Comparison of ENCODE assay signal across 1 cellular context in the genomic region with DNA sequence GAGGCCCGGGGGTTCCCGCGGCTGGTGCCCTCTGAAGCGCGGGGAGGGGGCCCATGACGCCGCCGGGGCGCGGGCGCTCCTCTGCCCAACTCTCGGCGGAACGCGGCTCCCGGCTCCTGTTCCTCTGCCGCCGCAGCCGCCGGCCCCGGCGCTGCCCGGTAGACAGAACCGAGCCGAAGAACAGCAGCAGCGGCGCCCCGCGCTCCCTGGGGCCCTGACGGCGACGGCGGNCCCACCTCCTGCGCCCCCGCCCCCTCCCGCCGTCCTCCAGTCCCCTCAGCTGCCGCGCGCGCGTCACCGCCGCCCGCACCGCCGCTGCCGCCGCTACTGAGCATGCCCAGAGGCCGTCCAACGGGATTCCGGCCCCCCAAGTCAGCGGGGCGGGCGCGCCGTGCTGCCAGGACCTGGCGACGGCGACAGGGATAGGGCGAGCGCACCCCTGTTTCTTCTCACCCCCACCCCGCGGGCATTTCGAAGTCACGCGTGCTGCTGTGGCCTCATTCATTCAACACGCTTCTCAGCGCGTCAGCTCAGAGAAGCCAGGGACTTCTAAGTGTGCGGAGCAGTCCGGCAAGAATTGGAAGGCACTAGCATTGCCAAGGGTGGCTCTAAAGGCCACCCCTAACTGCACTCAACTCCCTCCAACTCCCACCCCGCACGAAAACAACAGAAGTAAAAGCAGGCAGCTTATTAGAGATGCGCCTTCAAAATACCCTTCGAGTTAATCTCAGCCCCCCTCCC.
TF ChIP-seq lines count a peak whose summit lies in the region.

A gene (minus strand): TSS at position 182 of the 741 bp plus-strand sequence. CDS start 283 bp downstream, outside the sequence.

TF ChIP-seq in HepG2, 621 proteins besides CTCF, POLR2A, EP300 and RAD21 (continued from another document):
- TF ChIP-seq, protein P1, sequence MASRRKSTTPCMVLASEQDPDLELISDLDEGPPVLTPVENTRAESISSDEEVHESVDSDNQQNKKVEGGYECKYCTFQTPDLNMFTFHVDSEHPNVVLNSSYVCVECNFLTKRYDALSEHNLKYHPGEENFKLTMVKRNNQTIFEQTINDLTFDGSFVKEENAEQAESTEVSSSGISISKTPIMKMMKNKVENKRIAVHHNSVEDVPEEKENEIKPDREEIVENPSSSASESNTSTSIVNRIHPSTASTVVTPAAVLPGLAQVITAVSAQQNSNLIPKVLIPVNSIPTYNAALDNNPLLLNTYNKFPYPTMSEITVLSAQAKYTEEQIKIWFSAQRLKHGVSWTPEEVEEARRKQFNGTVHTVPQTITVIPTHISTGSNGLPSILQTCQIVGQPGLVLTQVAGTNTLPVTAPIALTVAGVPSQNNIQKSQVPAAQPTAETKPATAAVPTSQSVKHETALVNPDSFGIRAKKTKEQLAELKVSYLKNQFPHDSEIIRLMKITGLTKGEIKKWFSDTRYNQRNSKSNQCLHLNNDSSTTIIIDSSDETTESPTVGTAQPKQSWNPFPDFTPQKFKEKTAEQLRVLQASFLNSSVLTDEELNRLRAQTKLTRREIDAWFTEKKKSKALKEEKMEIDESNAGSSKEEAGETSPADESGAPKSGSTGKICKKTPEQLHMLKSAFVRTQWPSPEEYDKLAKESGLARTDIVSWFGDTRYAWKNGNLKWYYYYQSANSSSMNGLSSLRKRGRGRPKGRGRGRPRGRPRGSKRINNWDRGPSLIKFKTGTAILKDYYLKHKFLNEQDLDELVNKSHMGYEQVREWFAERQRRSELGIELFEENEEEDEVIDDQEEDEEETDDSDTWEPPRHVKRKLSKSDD (CRISPR knock-in tag; IDR thresholded peaks at IDR 0.05; ENCODE audit: low read depth): peak; percentile 57; the same call in 1 of the 2 replicates
- TF ChIP-seq ZNF724P (CRISPR knock-in tag; IDR thresholded peaks at IDR 0.05; ENCODE audit: borderline replicate concordance) (peak; percentile 66; the same call in 1 of the 2 replicates), ZNF260 (CRISPR knock-in tag; IDR thresholded peaks at IDR 0.05; ENCODE audit: borderline replicate concordance, low read depth) (no peak), HOXA3 (CRISPR knock-in tag; IDR thresholded peaks at IDR 0.05) (peak; percentile 52), POLR2AphosphoS5 (IDR thresholded peaks at IDR 0.05; ENCODE audit: low read depth, low read length) (peak; percentile 53), SP2 (CRISPR knock-in tag; IDR thresholded peaks at IDR 0.05) (peak; percentile 69), THAP11 (CRISPR knock-in tag; IDR thresholded peaks at IDR 0.05) (peak; percentile 49), NFYC (CRISPR knock-in tag; IDR thresholded peaks at IDR 0.05) (peak; percentile 70), ZNF781 (CRISPR knock-in tag; IDR thresholded peaks at IDR 0.05; ENCODE audit: borderline replicate concordance, not compliant biosample characterization) (peak; percentile 92), SALL1 (CRISPR knock-in tag; IDR thresholded peaks at IDR 0.05) (peak; percentile 82; the same call in 1 of the 2 replicates), ZNF451 (CRISPR knock-in tag; IDR thresholded peaks at IDR 0.05) (0 out of 2 replicates have a peak, but pooled peaks have one; percentile 63), ELF1 (CRISPR knock-in tag; IDR thresholded peaks at IDR 0.05) (0 out of 2 replicates have a peak, but pooled peaks have one; percentile 23), NFIC (IDR thresholded peaks at IDR 0.05; ENCODE audit: low read length) (no peak), ZNF235 (CRISPR knock-in tag; IDR thresholded peaks at IDR 0.05; ENCODE audit: borderline replicate concordance) (peak; percentile 59), TEAD2 (CRISPR knock-in tag; IDR thresholded peaks at IDR 0.05) (0 out of 2 replicates have a peak, but pooled peaks have one; percentile 21), ZNF460 (CRISPR knock-in tag; IDR thresholded peaks at IDR 0.05; ENCODE audit: borderline replicate concordance) (no peak), ZNF709 (CRISPR knock-in tag; IDR thresholded peaks at IDR 0.05) (peak; percentile 75; the same call in 1 of the 2 replicates), RARA (CRISPR knock-in tag; IDR thresholded peaks at IDR 0.05) (no peak), ZMYM4 (CRISPR knock-in tag; IDR thresholded peaks at IDR 0.05) (peak; percentile 50; the same call in 1 of the 2 replicates), IRX3 (CRISPR knock-in tag; IDR thresholded peaks at IDR 0.05; ENCODE audit: borderline replicate concordance, low read depth) (0 out of 2 replicates have a peak, but pooled peaks have one; percentile 56), RNF2 (conservative IDR thresholded peaks at IDR 0.05; ENCODE audit: low read depth) (peak; percentile 61; the same call in 1 of the 2 replicates), AGO1 (IDR thresholded peaks at IDR 0.05; ENCODE audit: low read depth, low read length, poor library complexity, severe bottlenecking) (no peak), CCDC6 (CRISPR knock-in tag; IDR thresholded peaks at IDR 0.05) (peak; percentile 79)
- TF ChIP-seq, protein P2, sequence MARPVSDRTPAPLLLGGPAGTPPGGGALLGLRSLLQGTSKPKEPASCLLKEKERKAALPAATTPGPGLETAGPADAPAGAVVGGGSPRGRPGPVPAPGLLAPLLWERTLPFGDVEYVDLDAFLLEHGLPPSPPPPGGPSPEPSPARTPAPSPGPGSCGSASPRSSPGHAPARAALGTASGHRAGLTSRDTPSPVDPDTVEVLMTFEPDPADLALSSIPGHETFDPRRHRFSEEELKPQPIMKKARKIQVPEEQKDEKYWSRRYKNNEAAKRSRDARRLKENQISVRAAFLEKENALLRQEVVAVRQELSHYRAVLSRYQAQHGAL (CRISPR knock-in tag; IDR thresholded peaks at IDR 0.05; ENCODE audit: not compliant biosample characterization): no peak
- TF ChIP-seq, protein P3, sequence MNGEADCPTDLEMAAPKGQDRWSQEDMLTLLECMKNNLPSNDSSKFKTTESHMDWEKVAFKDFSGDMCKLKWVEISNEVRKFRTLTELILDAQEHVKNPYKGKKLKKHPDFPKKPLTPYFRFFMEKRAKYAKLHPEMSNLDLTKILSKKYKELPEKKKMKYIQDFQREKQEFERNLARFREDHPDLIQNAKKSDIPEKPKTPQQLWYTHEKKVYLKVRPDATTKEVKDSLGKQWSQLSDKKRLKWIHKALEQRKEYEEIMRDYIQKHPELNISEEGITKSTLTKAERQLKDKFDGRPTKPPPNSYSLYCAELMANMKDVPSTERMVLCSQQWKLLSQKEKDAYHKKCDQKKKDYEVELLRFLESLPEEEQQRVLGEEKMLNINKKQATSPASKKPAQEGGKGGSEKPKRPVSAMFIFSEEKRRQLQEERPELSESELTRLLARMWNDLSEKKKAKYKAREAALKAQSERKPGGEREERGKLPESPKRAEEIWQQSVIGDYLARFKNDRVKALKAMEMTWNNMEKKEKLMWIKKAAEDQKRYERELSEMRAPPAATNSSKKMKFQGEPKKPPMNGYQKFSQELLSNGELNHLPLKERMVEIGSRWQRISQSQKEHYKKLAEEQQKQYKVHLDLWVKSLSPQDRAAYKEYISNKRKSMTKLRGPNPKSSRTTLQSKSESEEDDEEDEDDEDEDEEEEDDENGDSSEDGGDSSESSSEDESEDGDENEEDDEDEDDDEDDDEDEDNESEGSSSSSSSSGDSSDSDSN (CRISPR knock-in tag; IDR thresholded peaks at IDR 0.05): peak; percentile 33; the same call in 1 of the 2 replicates
- TF ChIP-seq, protein P4, sequence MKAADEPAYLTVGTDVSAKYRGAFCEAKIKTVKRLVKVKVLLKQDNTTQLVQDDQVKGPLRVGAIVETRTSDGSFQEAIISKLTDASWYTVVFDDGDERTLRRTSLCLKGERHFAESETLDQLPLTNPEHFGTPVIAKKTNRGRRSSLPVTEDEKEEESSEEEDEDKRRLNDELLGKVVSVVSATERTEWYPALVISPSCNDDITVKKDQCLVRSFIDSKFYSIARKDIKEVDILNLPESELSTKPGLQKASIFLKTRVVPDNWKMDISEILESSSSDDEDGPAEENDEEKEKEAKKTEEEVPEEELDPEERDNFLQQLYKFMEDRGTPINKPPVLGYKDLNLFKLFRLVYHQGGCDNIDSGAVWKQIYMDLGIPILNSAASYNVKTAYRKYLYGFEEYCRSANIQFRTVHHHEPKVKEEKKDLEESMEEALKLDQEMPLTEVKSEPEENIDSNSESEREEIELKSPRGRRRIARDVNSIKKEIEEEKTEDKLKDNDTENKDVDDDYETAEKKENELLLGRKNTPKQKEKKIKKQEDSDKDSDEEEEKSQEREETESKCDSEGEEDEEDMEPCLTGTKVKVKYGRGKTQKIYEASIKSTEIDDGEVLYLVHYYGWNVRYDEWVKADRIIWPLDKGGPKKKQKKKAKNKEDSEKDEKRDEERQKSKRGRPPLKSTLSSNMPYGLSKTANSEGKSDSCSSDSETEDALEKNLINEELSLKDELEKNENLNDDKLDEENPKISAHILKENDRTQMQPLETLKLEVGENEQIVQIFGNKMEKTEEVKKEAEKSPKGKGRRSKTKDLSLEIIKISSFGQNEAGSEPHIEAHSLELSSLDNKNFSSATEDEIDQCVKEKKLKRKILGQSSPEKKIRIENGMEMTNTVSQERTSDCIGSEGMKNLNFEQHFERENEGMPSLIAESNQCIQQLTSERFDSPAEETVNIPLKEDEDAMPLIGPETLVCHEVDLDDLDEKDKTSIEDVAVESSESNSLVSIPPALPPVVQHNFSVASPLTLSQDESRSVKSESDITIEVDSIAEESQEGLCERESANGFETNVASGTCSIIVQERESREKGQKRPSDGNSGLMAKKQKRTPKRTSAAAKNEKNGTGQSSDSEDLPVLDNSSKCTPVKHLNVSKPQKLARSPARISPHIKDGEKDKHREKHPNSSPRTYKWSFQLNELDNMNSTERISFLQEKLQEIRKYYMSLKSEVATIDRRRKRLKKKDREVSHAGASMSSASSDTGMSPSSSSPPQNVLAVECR (CRISPR knock-in tag; IDR thresholded peaks at IDR 0.05; ENCODE audit: borderline replicate concordance): peak; percentile 74
- TF ChIP-seq, protein P5, sequence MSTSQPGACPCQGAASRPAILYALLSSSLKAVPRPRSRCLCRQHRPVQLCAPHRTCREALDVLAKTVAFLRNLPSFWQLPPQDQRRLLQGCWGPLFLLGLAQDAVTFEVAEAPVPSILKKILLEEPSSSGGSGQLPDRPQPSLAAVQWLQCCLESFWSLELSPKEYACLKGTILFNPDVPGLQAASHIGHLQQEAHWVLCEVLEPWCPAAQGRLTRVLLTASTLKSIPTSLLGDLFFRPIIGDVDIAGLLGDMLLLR (CRISPR knock-in tag; IDR thresholded peaks at IDR 0.05): peak; percentile 71
- TF ChIP-seq, protein P6, sequence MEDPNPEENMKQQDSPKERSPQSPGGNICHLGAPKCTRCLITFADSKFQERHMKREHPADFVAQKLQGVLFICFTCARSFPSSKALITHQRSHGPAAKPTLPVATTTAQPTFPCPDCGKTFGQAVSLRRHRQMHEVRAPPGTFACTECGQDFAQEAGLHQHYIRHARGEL (CRISPR knock-in tag; IDR thresholded peaks at IDR 0.05): peak; percentile 25; the same call in 1 of the 2 replicates
- TF ChIP-seq, protein P7, sequence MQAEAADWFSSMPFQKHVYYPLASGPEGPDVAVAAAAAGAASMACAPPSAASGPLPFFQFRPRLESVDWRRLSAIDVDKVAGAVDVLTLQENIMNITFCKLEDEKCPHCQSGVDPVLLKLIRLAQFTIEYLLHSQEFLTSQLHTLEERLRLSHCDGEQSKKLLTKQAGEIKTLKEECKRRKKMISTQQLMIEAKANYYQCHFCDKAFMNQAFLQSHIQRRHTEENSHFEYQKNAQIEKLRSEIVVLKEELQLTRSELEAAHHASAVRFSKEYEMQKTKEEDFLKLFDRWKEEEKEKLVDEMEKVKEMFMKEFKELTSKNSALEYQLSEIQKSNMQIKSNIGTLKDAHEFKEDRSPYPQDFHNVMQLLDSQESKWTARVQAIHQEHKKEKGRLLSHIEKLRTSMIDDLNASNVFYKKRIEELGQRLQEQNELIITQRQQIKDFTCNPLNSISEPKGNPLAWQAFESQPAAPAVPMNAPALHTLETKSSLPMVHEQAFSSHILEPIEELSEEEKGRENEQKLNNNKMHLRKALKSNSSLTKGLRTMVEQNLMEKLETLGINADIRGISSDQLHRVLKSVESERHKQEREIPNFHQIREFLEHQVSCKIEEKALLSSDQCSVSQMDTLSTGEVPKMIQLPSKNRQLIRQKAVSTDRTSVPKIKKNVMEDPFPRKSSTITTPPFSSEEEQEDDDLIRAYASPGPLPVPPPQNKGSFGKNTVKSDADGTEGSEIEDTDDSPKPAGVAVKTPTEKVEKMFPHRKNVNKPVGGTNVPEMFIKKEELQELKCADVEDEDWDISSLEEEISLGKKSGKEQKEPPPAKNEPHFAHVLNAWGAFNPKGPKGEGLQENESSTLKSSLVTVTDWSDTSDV (CRISPR knock-in tag; IDR thresholded peaks at IDR 0.05): peak; percentile 12; the same call in 1 of the 2 replicates
- TF ChIP-seq, protein P8, sequence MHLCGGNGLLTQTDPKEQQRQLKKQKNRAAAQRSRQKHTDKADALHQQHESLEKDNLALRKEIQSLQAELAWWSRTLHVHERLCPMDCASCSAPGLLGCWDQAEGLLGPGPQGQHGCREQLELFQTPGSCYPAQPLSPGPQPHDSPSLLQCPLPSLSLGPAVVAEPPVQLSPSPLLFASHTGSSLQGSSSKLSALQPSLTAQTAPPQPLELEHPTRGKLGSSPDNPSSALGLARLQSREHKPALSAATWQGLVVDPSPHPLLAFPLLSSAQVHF (CRISPR knock-in tag; IDR thresholded peaks at IDR 0.05): 0 out of 2 replicates have a peak, but pooled peaks have one; percentile 62
- TF ChIP-seq, protein P9, sequence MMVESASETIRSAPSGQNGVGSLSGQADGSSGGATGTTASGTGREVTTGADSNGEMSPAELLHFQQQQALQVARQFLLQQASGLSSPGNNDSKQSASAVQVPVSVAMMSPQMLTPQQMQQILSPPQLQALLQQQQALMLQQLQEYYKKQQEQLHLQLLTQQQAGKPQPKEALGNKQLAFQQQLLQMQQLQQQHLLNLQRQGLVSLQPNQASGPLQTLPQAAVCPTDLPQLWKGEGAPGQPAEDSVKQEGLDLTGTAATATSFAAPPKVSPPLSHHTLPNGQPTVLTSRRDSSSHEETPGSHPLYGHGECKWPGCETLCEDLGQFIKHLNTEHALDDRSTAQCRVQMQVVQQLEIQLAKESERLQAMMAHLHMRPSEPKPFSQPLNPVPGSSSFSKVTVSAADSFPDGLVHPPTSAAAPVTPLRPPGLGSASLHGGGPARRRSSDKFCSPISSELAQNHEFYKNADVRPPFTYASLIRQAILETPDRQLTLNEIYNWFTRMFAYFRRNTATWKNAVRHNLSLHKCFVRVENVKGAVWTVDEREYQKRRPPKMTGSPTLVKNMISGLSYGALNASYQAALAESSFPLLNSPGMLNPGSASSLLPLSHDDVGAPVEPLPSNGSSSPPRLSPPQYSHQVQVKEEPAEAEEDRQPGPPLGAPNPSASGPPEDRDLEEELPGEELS (CRISPR knock-in tag; IDR thresholded peaks at IDR 0.05): peak; percentile 25
- TF ChIP-seq, protein P10, sequence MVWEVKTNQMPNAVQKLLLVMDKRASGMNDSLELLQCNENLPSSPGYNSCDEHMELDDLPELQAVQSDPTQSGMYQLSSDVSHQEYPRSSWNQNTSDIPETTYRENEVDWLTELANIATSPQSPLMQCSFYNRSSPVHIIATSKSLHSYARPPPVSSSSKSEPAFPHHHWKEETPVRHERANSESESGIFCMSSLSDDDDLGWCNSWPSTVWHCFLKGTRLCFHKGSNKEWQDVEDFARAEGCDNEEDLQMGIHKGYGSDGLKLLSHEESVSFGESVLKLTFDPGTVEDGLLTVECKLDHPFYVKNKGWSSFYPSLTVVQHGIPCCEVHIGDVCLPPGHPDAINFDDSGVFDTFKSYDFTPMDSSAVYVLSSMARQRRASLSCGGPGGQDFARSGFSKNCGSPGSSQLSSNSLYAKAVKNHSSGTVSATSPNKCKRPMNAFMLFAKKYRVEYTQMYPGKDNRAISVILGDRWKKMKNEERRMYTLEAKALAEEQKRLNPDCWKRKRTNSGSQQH (CRISPR knock-in tag; IDR thresholded peaks at IDR 0.05; ENCODE audit: low read depth): peak; percentile 100
